ENCODE assay signal across 5 cellular contexts in the genomic region with DNA sequence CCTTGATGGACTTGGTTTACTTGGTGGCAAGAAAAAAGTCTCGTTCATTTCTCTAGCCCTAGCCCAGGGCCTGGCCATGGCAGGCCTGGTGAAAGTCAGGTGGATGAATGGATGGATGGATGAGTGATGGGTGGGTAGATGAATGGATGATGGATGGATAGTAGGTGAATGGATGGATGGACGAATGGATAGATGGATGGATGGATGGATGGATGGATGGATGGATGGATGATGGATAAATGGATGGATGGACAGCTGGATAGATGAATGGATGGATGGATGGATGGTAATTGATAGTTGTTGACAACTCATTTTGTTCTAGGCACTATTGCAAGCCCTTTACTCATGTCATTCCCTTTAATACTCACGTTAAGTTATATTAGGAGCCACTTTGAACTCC.
"Had no signal": no experiment of that assay in that cellular context is flagged by ENCODE, and none has a peak within 500 bp of the region (broad histone marks: within the 10 kb centered on the region; RNA-seq: fewer than 3 reads in every experiment).

No MANE protein-coding gene starts in this region.

- DNase-seq: H7, IMR-90 had no signal

- H3K27ac Mint-ChIP-seq: GM23338 had no signal

- H3K9me3 ChIP-seq: HAP-1 had no signal

- H3K4me3 ChIP-seq: GM23338, HAP-1, K562 had no signal

- H3K4me3 Mint-ChIP-seq: GM23338 had no signal

- H3K36me3 ChIP-seq: HAP-1 had no signal

- H3K4me1 ChIP-seq: HAP-1 had no signal
